In the genomic region with DNA sequence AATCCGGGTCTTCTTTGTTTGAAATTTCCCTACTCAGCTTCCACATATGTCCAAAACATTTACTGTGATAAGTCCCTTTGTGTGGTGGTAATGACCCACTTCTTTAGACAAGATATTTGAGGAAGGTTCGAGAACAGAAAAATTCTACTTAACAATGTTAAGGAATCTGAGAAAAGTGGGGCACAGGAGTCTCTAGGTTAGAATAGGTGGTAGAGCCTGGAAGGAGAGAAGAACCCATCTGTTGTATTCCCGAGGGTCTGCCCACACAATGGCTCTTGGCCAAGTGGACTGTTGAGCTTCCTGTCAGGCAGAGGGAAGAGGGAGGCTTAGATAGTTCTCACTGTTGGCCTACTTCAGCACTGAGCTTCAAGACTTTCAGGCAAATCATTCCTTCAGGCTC, we compare ENCODE assay signal across 1 cellular context.
TF ChIP-seq lines count a peak whose summit lies in the region.

No MANE protein-coding gene starts in this region.

TF ChIP-seq in WTC11, 78 proteins besides CTCF, POLR2A, EP300 and RAD21 (continued from another document):
- TF ChIP-seq, protein P1, sequence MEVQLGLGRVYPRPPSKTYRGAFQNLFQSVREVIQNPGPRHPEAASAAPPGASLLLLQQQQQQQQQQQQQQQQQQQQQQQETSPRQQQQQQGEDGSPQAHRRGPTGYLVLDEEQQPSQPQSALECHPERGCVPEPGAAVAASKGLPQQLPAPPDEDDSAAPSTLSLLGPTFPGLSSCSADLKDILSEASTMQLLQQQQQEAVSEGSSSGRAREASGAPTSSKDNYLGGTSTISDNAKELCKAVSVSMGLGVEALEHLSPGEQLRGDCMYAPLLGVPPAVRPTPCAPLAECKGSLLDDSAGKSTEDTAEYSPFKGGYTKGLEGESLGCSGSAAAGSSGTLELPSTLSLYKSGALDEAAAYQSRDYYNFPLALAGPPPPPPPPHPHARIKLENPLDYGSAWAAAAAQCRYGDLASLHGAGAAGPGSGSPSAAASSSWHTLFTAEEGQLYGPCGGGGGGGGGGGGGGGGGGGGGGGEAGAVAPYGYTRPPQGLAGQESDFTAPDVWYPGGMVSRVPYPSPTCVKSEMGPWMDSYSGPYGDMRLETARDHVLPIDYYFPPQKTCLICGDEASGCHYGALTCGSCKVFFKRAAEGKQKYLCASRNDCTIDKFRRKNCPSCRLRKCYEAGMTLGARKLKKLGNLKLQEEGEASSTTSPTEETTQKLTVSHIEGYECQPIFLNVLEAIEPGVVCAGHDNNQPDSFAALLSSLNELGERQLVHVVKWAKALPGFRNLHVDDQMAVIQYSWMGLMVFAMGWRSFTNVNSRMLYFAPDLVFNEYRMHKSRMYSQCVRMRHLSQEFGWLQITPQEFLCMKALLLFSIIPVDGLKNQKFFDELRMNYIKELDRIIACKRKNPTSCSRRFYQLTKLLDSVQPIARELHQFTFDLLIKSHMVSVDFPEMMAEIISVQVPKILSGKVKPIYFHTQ (CRISPR knock-in tag; IDR thresholded peaks at IDR 0.05), result no peak
- no peak for TF ChIP-seq ZBTB21 (CRISPR knock-in tag; IDR thresholded peaks at IDR 0.05; ENCODE audit: borderline replicate concordance)
- TF ChIP-seq OVOL2 (CRISPR knock-in tag; IDR thresholded peaks at IDR 0.05; ENCODE audit: borderline replicate concordance), result no peak
- TF ChIP-seq, protein P2, sequence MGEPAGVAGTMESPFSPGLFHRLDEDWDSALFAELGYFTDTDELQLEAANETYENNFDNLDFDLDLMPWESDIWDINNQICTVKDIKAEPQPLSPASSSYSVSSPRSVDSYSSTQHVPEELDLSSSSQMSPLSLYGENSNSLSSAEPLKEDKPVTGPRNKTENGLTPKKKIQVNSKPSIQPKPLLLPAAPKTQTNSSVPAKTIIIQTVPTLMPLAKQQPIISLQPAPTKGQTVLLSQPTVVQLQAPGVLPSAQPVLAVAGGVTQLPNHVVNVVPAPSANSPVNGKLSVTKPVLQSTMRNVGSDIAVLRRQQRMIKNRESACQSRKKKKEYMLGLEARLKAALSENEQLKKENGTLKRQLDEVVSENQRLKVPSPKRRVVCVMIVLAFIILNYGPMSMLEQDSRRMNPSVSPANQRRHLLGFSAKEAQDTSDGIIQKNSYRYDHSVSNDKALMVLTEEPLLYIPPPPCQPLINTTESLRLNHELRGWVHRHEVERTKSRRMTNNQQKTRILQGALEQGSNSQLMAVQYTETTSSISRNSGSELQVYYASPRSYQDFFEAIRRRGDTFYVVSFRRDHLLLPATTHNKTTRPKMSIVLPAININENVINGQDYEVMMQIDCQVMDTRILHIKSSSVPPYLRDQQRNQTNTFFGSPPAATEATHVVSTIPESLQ (CRISPR knock-in tag; IDR thresholded peaks at IDR 0.05), result no peak
- TF ChIP-seq ZNF317 (CRISPR knock-in tag; IDR thresholded peaks at IDR 0.05; ENCODE audit: borderline replicate concordance, low read depth), result no peak
- TF ChIP-seq ETV6 (CRISPR knock-in tag; IDR thresholded peaks at IDR 0.05), result no peak
- no peak for TF ChIP-seq ZNF532 (CRISPR knock-in tag; IDR thresholded peaks at IDR 0.05; ENCODE audit: borderline replicate concordance)
- no peak for TF ChIP-seq RORB (CRISPR knock-in tag; IDR thresholded peaks at IDR 0.05)
- no peak for TF ChIP-seq ZNF219 (CRISPR knock-in tag; IDR thresholded peaks at IDR 0.05; ENCODE audit: borderline replicate concordance)
- TF ChIP-seq ZNF512 (CRISPR knock-in tag; IDR thresholded peaks at IDR 0.05; ENCODE audit: borderline replicate concordance), result no peak
- TF ChIP-seq ERG (CRISPR knock-in tag; IDR thresholded peaks at IDR 0.05), result no peak
